Comparison of ENCODE assay signal across 29 cellular contexts in the genomic region with DNA sequence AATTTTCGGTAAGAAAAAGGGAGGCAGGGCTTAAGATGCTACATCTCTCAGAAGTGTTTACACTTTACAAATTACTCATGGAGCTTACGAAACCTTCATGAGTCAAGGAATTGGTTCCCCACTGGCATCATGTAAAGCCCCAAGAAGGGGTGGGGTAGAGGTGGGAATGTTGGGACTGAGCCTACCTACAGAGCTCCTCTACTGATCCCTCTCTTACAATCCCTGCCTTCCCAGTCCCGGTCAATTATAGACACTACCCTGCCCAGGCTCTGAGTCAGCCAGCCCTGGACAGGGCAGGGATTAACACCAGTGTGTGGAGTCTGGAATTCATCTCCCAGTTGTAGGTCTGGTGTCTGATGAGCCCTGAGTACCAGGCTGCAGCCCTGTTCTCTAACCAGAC.
A peak's percentile ranks its signal among the peaks of the same experiment; 100 is the strongest.
DNase-seq lines count a peak whose midpoint lies in the region; ATAC-seq, FAIRE-seq and TF ChIP-seq lines count a peak whose summit lies in the region.
"Had no signal": no experiment of that assay in that cellular context is flagged by ENCODE, and none has a peak within 500 bp of the region (broad histone marks: within the 10 kb centered on the region; RNA-seq: fewer than 3 reads in every experiment).

No MANE protein-coding gene starts in this region.

- WGBS in IMR-90 (ENCODE audit: extremely low coverage in 2 of 2, insufficient read length in 1 of 2), 2 experiments, result no CpG with 5 or more reads among the region's 3 CpGs

- dilution Hi-C loops in IMR-90 (cut with HindIII; ENCODE audit: low sequenced_read_pairs, unreplicated experiment), result no loop called here

- no peaks in the 10 kb centered on the region for H3K79me1 ChIP-seq in IMR-90 (ENCODE audit: low read depth in 1 of 2, low read length in 2 of 2)

- intact Hi-C loops in IMR-90 (cut with micrococcal nuclease), result loop anchor here (10.0 kb wide), 1 partner anchor 855 kb away; no protein-coding TSS in a partner anchor
- intact Hi-C loops in left lung (cut with DNase I), result no loop called here

- ATAC-seq in IMR-90 (ENCODE audit: low read depth) (0 out of 2 replicates have a peak, but pooled peaks have one; percentile 17), left lung (peak; percentile 65), GM18858 (IDR thresholded peaks at IDR 0.05; ENCODE audit: unreplicated experiment) (no peak), HG02973 (IDR thresholded peaks at IDR 0.05; ENCODE audit: unreplicated experiment) (no peak)
- ATAC-seq: activated CD4-positive, alpha-beta T cell treated with anti-CD3 and anti-CD28 coated beads for 36 hours; naive thymus-derived CD8-positive, alpha-beta T cell; Panc1; stimulated activated naive CD8-positive, alpha-beta T cell treated with anti-CD3 and anti-CD28 coated beads, Interleukin-15, Interleukin-2, amounts not matched to agents 100 U/mL and 50 U/mL, for 24 hours had no signal

- TF ChIP-seq POLR2A in IMR-90 (IDR thresholded peaks at IDR 0.05; ENCODE audit: low read depth, low read length), result no peak

- peaks cover 58% of the 10 kb centered on the region for H3K27me3 Mint-ChIP-seq in astrocyte (ENCODE audit: low read depth, unreplicated experiment)

- H4K20me1 ChIP-seq in IMR-90 (ENCODE audit: insufficient read depth, low read length) (no peaks in the 10 kb centered on the region), astrocyte (ENCODE audit: insufficient read depth, low read length) (no peaks in the 10 kb centered on the region)
- H4K20me1 ChIP-seq: BLaER1 treated with 17β-estradiol and CSF1 and Interleukin-3, amounts not matched to agents 10 nM and 100 nM had no signal

- no peak overlapping the region for H2BK20ac ChIP-seq in IMR-90 (ENCODE audit: low read depth, low read length)

- H3K9me1 ChIP-seq in IMR-90 (ENCODE audit: insufficient read depth, low read length), result no peaks in the 10 kb centered on the region

- peaks cover 7% of the 10 kb centered on the region for H3K4me1 Mint-ChIP-seq in astrocyte (ENCODE audit: low read depth, unreplicated experiment)
- H3K4me1 Mint-ChIP-seq: activated CD4-positive, alpha-beta T cell treated with anti-CD3 and anti-CD28 coated beads for 36 hours; memory B cell had no signal

- H2AK5ac ChIP-seq in IMR-90 (ENCODE audit: low read depth, low read length), result no peak overlapping the region

- no peak overlapping the region for H3K4ac ChIP-seq in IMR-90 (ENCODE audit: low read depth, low read length)

- no peak overlapping the region for H2BK120ac ChIP-seq in IMR-90 (ENCODE audit: low read depth, low read length)

- H3K27me3 ChIP-seq in IMR-90 (ENCODE audit: control insufficient read depth, insufficient read depth, low read length), result no peaks in the 10 kb centered on the region
- H3K27me3 ChIP-seq in astrocyte (ENCODE audit: insufficient read depth, low read length), result peaks cover 18% of the 10 kb centered on the region
- H3K27me3 ChIP-seq in left lung, result peaks cover 6 to 34% of the 10 kb centered on the region in 2 donors
- H3K27me3 ChIP-seq: BLaER1 treated with 17β-estradiol and CSF1 and Interleukin-3, amounts not matched to agents 10 nM and 100 nM; right atrium auricular region; vagina had no signal

- H4K8ac ChIP-seq in IMR-90 (ENCODE audit: low read depth in 2 of 2, low read length in 2 of 2), result no peak overlapping the region

- DNase-seq in AG10803 (ENCODE audit: low read depth), result peak; percentile 3
- peak; percentile 23 for DNase-seq in IMR-90
- DNase-seq in astrocyte (ENCODE audit: low read depth), result peak; percentile 23
- no peak for DNase-seq in left lung
- DNase-seq in dedifferentiated amniotic fluid mesenchymal stem cell (ENCODE audit: extremely low spot score), result no peak
- DNase-seq in nucleus accumbens (lab: John Stamatoyannopoulos, UW), result no peak
- DNase-seq: activated CD4-positive, alpha-beta T cell treated with anti-CD3 and anti-CD28 coated beads for 36 hours; activated effector memory CD4-positive, alpha-beta T cell treated with anti-CD3 and anti-CD28 coated beads, Interleukin-2, amount 50 U/mL, for 16 hours; colonic mucosa; COR-L47; DMS79; kidney glomerular epithelial cell; naive thymus-derived CD8-positive, alpha-beta T cell; NCI-H1417 treated with DMSO at 0.1 percent for 48 hours; NCI-H446 treated with DMSO at 0.1 percent for 48 hours; NK-92 treated with Interleukin-12 subunit alpha and Interleukin-12 subunit beta, amount 100 ng/mL, for 24 hours; stimulated activated CD4-positive, alpha-beta T cell treated with anti-CD3 and anti-CD28 coated beads, Interleukin-12 subunit alpha, Interleukin-12 subunit beta, amount 100 ng/mL, for 4 hours; stimulated activated naive CD8-positive, alpha-beta T cell treated with anti-CD3 and anti-CD28 coated beads, Interleukin-15, Interleukin-2, amounts not matched to agents 100 U/mL and 50 U/mL, for 24 hours; T-helper 1 cell had no signal

- H2AK9ac ChIP-seq in IMR-90 (replicated peaks; ENCODE audit: low read depth, low read length, poor library complexity), result no peak overlapping the region

- no peaks in the 10 kb centered on the region for H3K9me3 ChIP-seq in IMR-90 (ENCODE audit: control insufficient read depth, insufficient read depth, low read length)
- no peaks in the 10 kb centered on the region for H3K9me3 ChIP-seq in astrocyte (ENCODE audit: insufficient read depth, low read depth, low read length)
- H3K9me3 ChIP-seq in left lung, result no peaks in the 10 kb centered on the region
- H3K9me3 ChIP-seq: BLaER1 treated with 17β-estradiol and CSF1 and Interleukin-3, amounts not matched to agents 10 nM and 100 nM; colonic mucosa; right atrium auricular region; SJSA1; thoracic aorta; vagina had no signal

- H3K18ac ChIP-seq in IMR-90 (ENCODE audit: low read depth, low read length), result no peak overlapping the region

- in situ Hi-C loops in IMR-90 (cut with MboI; ENCODE audit: low sequenced_read_pairs), result loop anchor here (25.0 kb wide), 1 partner anchor 537 kb away; no protein-coding TSS in a partner anchor

- no peaks in the 10 kb centered on the region for H3K36me3 ChIP-seq in IMR-90 (ENCODE audit: control insufficient read depth, insufficient read depth, low read length)
- no peaks in the 10 kb centered on the region for H3K36me3 ChIP-seq in astrocyte (ENCODE audit: insufficient read depth, low read length)
- H3K36me3 ChIP-seq in left lung, result no peaks in the 10 kb centered on the region
- H3K36me3 ChIP-seq: BLaER1 treated with 17β-estradiol and CSF1 and Interleukin-3, amounts not matched to agents 10 nM and 100 nM; colonic mucosa; right atrium auricular region; SJSA1; thoracic aorta; vagina had no signal

- CTCF ChIA-PET in IMR-90 (lab: Yijun Ruan, JAX), result interaction anchor here (0.6 kb wide), 1 partner anchor 279 kb away, joined by 3 read pairs; no protein-coding TSS in a partner anchor

- H2BK5ac ChIP-seq in IMR-90 (ENCODE audit: low read depth, low read length, poor library complexity, severe bottlenecking), result no peak overlapping the region

- no peak overlapping the region for H2BK15ac ChIP-seq in IMR-90 (ENCODE audit: low read depth, low read length)

- H3K9ac ChIP-seq in IMR-90 (ENCODE audit: low read depth, low read length), result no peak overlapping the region
- no peak overlapping the region for H3K9ac ChIP-seq in astrocyte (ENCODE audit: low read length)
- H3K9ac ChIP-seq: BLaER1 treated with 17β-estradiol and CSF1 and Interleukin-3, amounts not matched to agents 10 nM and 100 nM had no signal

- no peak overlapping the region for H3K4me3 Mint-ChIP-seq in astrocyte (ENCODE audit: unreplicated experiment)
- H3K4me3 Mint-ChIP-seq: activated CD4-positive, alpha-beta T cell treated with anti-CD3 and anti-CD28 coated beads for 36 hours; memory B cell; naive thymus-derived CD8-positive, alpha-beta T cell had no signal

- TF ChIP-seq CTCF in AG10803 (conservative IDR thresholded peaks at IDR 0.05; ENCODE audit: low read length), result no peak
- no peak for TF ChIP-seq CTCF in IMR-90 (conservative IDR thresholded peaks at IDR 0.05; ENCODE audit: low read depth, low read length)
- TF ChIP-seq CTCF in astrocyte (IDR thresholded peaks at IDR 0.05; ENCODE audit: insufficient read depth, low read depth, low read length), result no peak
- TF ChIP-seq CTCF in left lung (IDR thresholded peaks at IDR 0.05), result no peak

- no peak for FAIRE-seq in astrocyte (lab: Jason Lieb, UNC)
- FAIRE-seq: GM12891 had no signal

- no peak overlapping the region for H3K14ac ChIP-seq in IMR-90 (replicated peaks; ENCODE audit: low read depth, low read length)

- no peak overlapping the region for H3K56ac ChIP-seq in IMR-90 (ENCODE audit: extremely low read depth, insufficient read depth, low read length)

- H3K4me1 ChIP-seq in IMR-90 (ENCODE audit: control insufficient read depth, insufficient read depth, low read length), result no peaks in the 10 kb centered on the region
- no peaks in the 10 kb centered on the region for H3K4me1 ChIP-seq in astrocyte (ENCODE audit: insufficient read depth, low read length)
- H3K4me1 ChIP-seq in left lung, result no peaks in the 10 kb centered on the region
- H3K4me1 ChIP-seq: colonic mucosa, right atrium auricular region, SJSA1, vagina had no signal

- H4K91ac ChIP-seq in IMR-90 (ENCODE audit: insufficient read depth, low read depth, low read length), result no peak overlapping the region

- H4K5ac ChIP-seq in IMR-90 (ENCODE audit: low read depth, low read length), result no peak overlapping the region

- H3K36me3 Mint-ChIP-seq in astrocyte (ENCODE audit: low read depth, unreplicated experiment), result no peaks in the 10 kb centered on the region
- H3K36me3 Mint-ChIP-seq: memory B cell; naive thymus-derived CD8-positive, alpha-beta T cell had no signal

- H3K23ac ChIP-seq in IMR-90 (ENCODE audit: low read depth, low read length), result no peak overlapping the region

- POLR2A ChIA-PET in IMR-90 (lab: Charles Lee; ENCODE audit: unreplicated experiment), result no interaction called here

- no peak overlapping the region for H3K27ac ChIP-seq in IMR-90 (ENCODE audit: insufficient read depth, low read length)
- no peak overlapping the region for H3K27ac ChIP-seq in astrocyte (ENCODE audit: low read depth, low read length)
- H3K27ac ChIP-seq in left lung, result no peak overlapping the region
- H3K27ac ChIP-seq: BLaER1 treated with 17β-estradiol and CSF1 and Interleukin-3, amounts not matched to agents 10 nM and 100 nM; colonic mucosa; right atrium auricular region; SJSA1; thoracic aorta; vagina had no signal

- no peaks in the 10 kb centered on the region for H3K9me3 Mint-ChIP-seq in astrocyte (ENCODE audit: unreplicated experiment)
- H3K9me3 Mint-ChIP-seq: memory B cell; naive thymus-derived CD8-positive, alpha-beta T cell had no signal

- H3K4me2 ChIP-seq in IMR-90 (ENCODE audit: low read depth, low read length), result no peak overlapping the region
- no peak overlapping the region for H3K4me2 ChIP-seq in astrocyte (ENCODE audit: low read length)
- H3K4me2 ChIP-seq: BLaER1 treated with 17β-estradiol and CSF1 and Interleukin-3, amounts not matched to agents 10 nM and 100 nM had no signal

- no peak overlapping the region for H3K27ac Mint-ChIP-seq in astrocyte (ENCODE audit: unreplicated experiment)
- H3K27ac Mint-ChIP-seq: activated CD4-positive, alpha-beta T cell treated with anti-CD3 and anti-CD28 coated beads for 36 hours; memory B cell had no signal

- H2AFZ ChIP-seq in IMR-90 (replicated peaks; ENCODE audit: low read length, poor library complexity) (peak overlapping the region; percentile 18), astrocyte (ENCODE audit: low read depth, low read length) (no peak overlapping the region)

- no peak for TF ChIP-seq RAD21 in IMR-90 (IDR thresholded peaks at IDR 0.05; ENCODE audit: low read length)

- no peaks in the 10 kb centered on the region for H3K79me2 ChIP-seq in astrocyte (ENCODE audit: insufficient read depth, low read length)

- no TSS peak for BruUV-seq in IMR-90 (replicated peaks; lab: Mats Ljungman, UMichigan)

- H3K4me3 ChIP-seq in AG10803 (ENCODE audit: low read length) (no peak overlapping the region), IMR-90 (ENCODE audit: insufficient read depth, low read depth, low read length) (no peak overlapping the region), astrocyte (ENCODE audit: insufficient read depth, low read depth, low read length) (no peak overlapping the region), left lung (no peak overlapping the region)
- H3K4me3 ChIP-seq: BLaER1 treated with 17β-estradiol and CSF1 and Interleukin-3, amounts not matched to agents 10 nM and 100 nM; colonic mucosa; right atrium auricular region; SJSA1; thoracic aorta; vagina had no signal

Comparison
In these comparisons a context has a peak if more than half of its experiments do, and no peak if none do; other contexts are left out.
1. DNase-seq: peak in AG10803 (single experiment), IMR-90 (single experiment) and astrocyte (single experiment); none in left lung (0 of 2), dedifferentiated amniotic fluid mesenchymal stem cell (single experiment) and nucleus accumbens (0 of 56).
2. ATAC-seq: peak in IMR-90 (single experiment) and left lung (single experiment); none in GM18858 (single experiment) and HG02973 (single experiment).